Comparison of ENCODE assay signal across 10 cellular contexts in genomic region chrX:38375888-38376287, GRCh38. TPM values are rescaled to one million over a fixed set of nuclear protein-coding genes. Genes with fewer than 3 reads are reported as not detected.
DNase-seq lines count a peak whose midpoint lies in the region; ATAC-seq and TF ChIP-seq lines count a peak whose summit lies in the region.
"Had no signal": no experiment of that assay in that cellular context is flagged by ENCODE, and none has a peak within 500 bp of the region (broad histone marks: within the 10 kb centered on the region; RNA-seq: fewer than 3 reads in every experiment).

No MANE protein-coding gene starts in this region.

- POLR2A ChIA-PET in PC-3 (lab: Charles Lee; ENCODE audit: unreplicated experiment), result no interaction called here

- intact Hi-C loops in PC-3 (cut with micrococcal nuclease), result no loop called here

- H3K36me3 ChIP-seq in BE2C (no peaks in the 10 kb centered on the region), PC-3 (ENCODE audit: low read depth, low read length) (no peaks in the 10 kb centered on the region)

- H3K4me2 ChIP-seq in PC-3 (ENCODE audit: low read length), result no peak overlapping the region

- no peaks in the 10 kb centered on the region for H3K36me3 Mint-ChIP-seq in glutamatergic neuron (ENCODE audit: unreplicated experiment)

- DNase-seq in BE2C (peak; percentile 16), PC-3 (peak; percentile 34), glutamatergic neuron (no peak), omental fat pad (ENCODE audit: low spot score) (no peak), ACHN (no peak)
- DNase-seq in activated naive CD4-positive, alpha-beta T cell treated with anti-CD3 and anti-CD28 coated beads, Interleukin-2, amount 50 U/mL, for 16 hours, result no peak
- no peak for DNase-seq in stimulated activated naive CD4-positive, alpha-beta T cell treated with Interleukin-2 at 50 U/mL for 16 hours (lab: John Stamatoyannopoulos, UW)
- DNase-seq: stimulated activated CD4-positive, alpha-beta T cell treated with anti-CD3 and anti-CD28 coated beads, Interleukin-1b, Interleukin-23, amount 100 ng/mL, for 48 hours had no signal

- H4K20me1 ChIP-seq in PC-3 (ENCODE audit: low read length), result no peaks in the 10 kb centered on the region

- H3K27me3 Mint-ChIP-seq in glutamatergic neuron (ENCODE audit: unreplicated experiment), result no peaks in the 10 kb centered on the region

- in situ Hi-C loops in ACHN (cut with HindIII; ENCODE audit: low pct_ligation_motif_present, low pct_unique_long_range_greater_than_20kb, low sequenced_read_pairs), result no loop called here

- H3K9me3 ChIP-seq in BE2C, result no peaks in the 10 kb centered on the region
- no peaks in the 10 kb centered on the region for H3K9me3 ChIP-seq in PC-3 (ENCODE audit: low read length)

- H3K9me3 Mint-ChIP-seq in glutamatergic neuron (ENCODE audit: unreplicated experiment), result no peaks in the 10 kb centered on the region
- H3K9me3 Mint-ChIP-seq: T-helper 1 cell treated with Interleukin-12 subunit alpha and Interleukin-12 subunit beta and Interleukin-4 antibody, amounts not matched to agents 30 μg/mL and 1 μg/mL, for 36 hours had no signal

- H3K4me3 Mint-ChIP-seq in glutamatergic neuron (ENCODE audit: unreplicated experiment), result no peak overlapping the region
- H3K4me3 Mint-ChIP-seq: T-helper 1 cell treated with Interleukin-12 subunit alpha and Interleukin-12 subunit beta and Interleukin-4 antibody, amounts not matched to agents 30 μg/mL and 1 μg/mL, for 36 hours had no signal

- H3K27ac ChIP-seq in PC-3 (ENCODE audit: low read length), result no peak overlapping the region

- H3F3A ChIP-seq in PC-3 (ENCODE audit: low read length, unreplicated experiment), result no peaks in the 10 kb centered on the region

- CTCF ChIA-PET in PC-3 (lab: Charles Lee), result no interaction called here

- H3K27ac Mint-ChIP-seq in glutamatergic neuron (ENCODE audit: unreplicated experiment), result no peak overlapping the region
- H3K27ac Mint-ChIP-seq: T-helper 1 cell treated with Interleukin-12 subunit alpha and Interleukin-12 subunit beta and Interleukin-4 antibody, amounts not matched to agents 30 μg/mL and 1 μg/mL, for 36 hours had no signal

- H3K4me1 ChIP-seq in BE2C (no peaks in the 10 kb centered on the region; the same call in 1 of the 2 replicates), PC-3 (ENCODE audit: insufficient read depth, low read length) (no peaks in the 10 kb centered on the region)

- H3K4me1 Mint-ChIP-seq in glutamatergic neuron (ENCODE audit: low read depth, unreplicated experiment), result no peaks in the 10 kb centered on the region

- peak; percentile 43 for ATAC-seq in GM21786 (IDR thresholded peaks at IDR 0.05; ENCODE audit: unreplicated experiment)
- ATAC-seq in PC-3, result peak; percentile 40; the same call in 1 of the 2 replicates
- no peak for ATAC-seq in omental fat pad (ENCODE audit: low FRiP score)

- no TSS peak for BruUV-seq in PC-3 (replicated peaks; lab: Mats Ljungman, UMichigan)

- H3K9ac ChIP-seq in PC-3 (ENCODE audit: low read length), result no peak overlapping the region

- no peak overlapping the region for H3K4me3 ChIP-seq in BE2C (ENCODE audit: low read depth, low read length)
- no peak overlapping the region for H3K4me3 ChIP-seq in PC-3 (ENCODE audit: low read length)

- peak; percentile 71 for TF ChIP-seq CTCF in BE2C (IDR thresholded peaks at IDR 0.05; ENCODE audit: low read depth, low read length)
- TF ChIP-seq CTCF in PC-3 (conservative IDR thresholded peaks at IDR 0.05; ENCODE audit: low read depth, low read length), result peak; percentile 61
- TF ChIP-seq CTCF in glutamatergic neuron (IDR thresholded peaks at IDR 0.05; ENCODE audit: partially characterized antibody, unreplicated experiment), result peak; percentile 26
- TF ChIP-seq CTCF in omental fat pad (IDR thresholded peaks at IDR 0.05), result no peak

- H3K9me2 ChIP-seq in PC-3 (replicated peaks; ENCODE audit: low read length), result no peaks in the 10 kb centered on the region

- no peaks in the 10 kb centered on the region for H3K79me2 ChIP-seq in PC-3 (ENCODE audit: low read length)

- H2AFZ ChIP-seq in PC-3 (ENCODE audit: low read length), result no peak overlapping the region

- no peaks in the 10 kb centered on the region for H3K27me3 ChIP-seq in BE2C
- peaks cover 60% of the 10 kb centered on the region for H3K27me3 ChIP-seq in PC-3 (ENCODE audit: low read length)

RNA-seq across cellular contexts. Expression of gene OTC, which starts 23.5 kb away (rescaled TPM):
- 0.80 TPM for polyA plus RNA-seq in BE2C (2012; ENCODE audit: insufficient read depth, insufficient read length, low read depth)
- total RNA-seq in PC-3 (2014; rRNA removed), result not detected in 2 replicates
- total RNA-seq in glutamatergic neuron (ENCODE audit: unreplicated experiment), result not detected
- total RNA-seq in omental fat pad, result 1 to 10 TPM in 3 of 4 donors, under 1 TPM in 1; 0.36 to 9.8 (median 1.4) TPM

RNA-seq across cellular contexts. Expression of gene RPGR, which starts 48.6 kb away (rescaled TPM):
- polyA plus RNA-seq in BE2C (2012; ENCODE audit: insufficient read depth, insufficient read length, low read depth), result 2.7 TPM
- total RNA-seq in PC-3 (2014; rRNA removed) (8.3 and 9.3 TPM in 2 replicates), glutamatergic neuron (ENCODE audit: unreplicated experiment) (4.6 TPM), omental fat pad (10 to 100 TPM; 19.9 to 67.3 (median 41.3) TPM)

Comparison
In these comparisons a context has a peak if more than half of its experiments do, and no peak if none do; other contexts are left out.
1. DNase-seq: peak in BE2C (single experiment) and PC-3 (single experiment); none in glutamatergic neuron (single experiment), activated naive CD4-positive, alpha-beta T cell treated with anti-CD3 and anti-CD28 coated beads, Interleukin-2, amount 50 U/mL, for 16 hours (single experiment), stimulated activated naive CD4-positive, alpha-beta T cell treated with Interleukin-2 at 50 U/mL for 16 hours (single experiment), omental fat pad (single experiment) and ACHN (single experiment).
2. CTCF ChIP-seq: peak in BE2C (single experiment), PC-3 (single experiment) and glutamatergic neuron (single experiment); none in omental fat pad (0 of 3).